In the genomic region with DNA sequence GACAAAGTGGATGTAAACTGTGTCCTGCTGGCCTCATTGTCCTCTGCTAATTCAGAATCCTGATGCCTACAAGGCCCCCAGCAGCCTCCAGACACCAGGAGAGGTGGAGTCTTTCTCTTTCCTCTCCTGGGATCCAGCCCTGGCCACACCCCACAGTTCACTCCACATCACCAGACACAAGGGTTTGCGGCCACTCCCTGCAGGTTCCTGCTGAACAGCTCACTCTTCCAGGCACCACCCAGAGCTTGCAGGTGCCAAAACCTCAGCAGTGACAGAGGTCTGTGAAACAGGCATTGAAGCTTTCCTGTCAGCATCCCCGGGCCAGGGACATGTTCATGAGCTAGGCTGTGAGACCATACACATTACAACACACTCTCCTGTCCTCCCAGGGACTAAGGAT, we compare ENCODE assay signal across 22 cellular contexts. TPM values are rescaled to one million over a fixed set of nuclear protein-coding genes. Genes with fewer than 3 reads are reported as not detected.
DNase-seq lines count a peak whose midpoint lies in the region; ATAC-seq, FAIRE-seq and TF ChIP-seq lines count a peak whose summit lies in the region.
"Had no signal": no experiment of that assay in that cellular context is flagged by ENCODE, and none has a peak within 500 bp of the region (broad histone marks: within the 10 kb centered on the region; RNA-seq: fewer than 3 reads in every experiment).

No MANE protein-coding gene starts in this region.

- H3K9ac ChIP-seq in keratinocyte (ENCODE audit: control insufficient read depth, extremely low read depth, insufficient read depth, low read length), result peak overlapping the region; percentile 64

- H3K4me2 ChIP-seq in keratinocyte (ENCODE audit: control insufficient read depth, extremely low read depth, insufficient read depth, low read depth, low read length), result peak overlapping the region; percentile 46

- peak; percentile 100 for FAIRE-seq in keratinocyte (lab: Jason Lieb, UNC)
- FAIRE-seq: kidney had no signal

- H3K4me3 ChIP-seq in Peyer's patch (no peak overlapping the region), keratinocyte (ENCODE audit: control insufficient read depth in 2 of 3, extremely low read depth in 1 of 3, insufficient read depth in 2 of 3, low read depth in 1 of 3, low read length in 3 of 3) (no peak overlapping the region), transverse colon (no peak overlapping the region)
- no peak overlapping the region for H3K4me3 ChIP-seq in CD8-positive, alpha-beta T cell (ENCODE audit: low read depth, low read length)
- H3K4me3 ChIP-seq: suprapubic skin had no signal

- no peaks in the 10 kb centered on the region for H3K9me1 ChIP-seq in keratinocyte (ENCODE audit: control insufficient read depth, extremely low read depth, insufficient read depth, low read length)

- H3K27me3 Mint-ChIP-seq in CD8-positive, alpha-beta T cell (ENCODE audit: low read depth), result peaks cover 2% of the 10 kb centered on the region

- POLR2A ChIA-PET in CD8-positive, alpha-beta T cell (lab: Charles Lee), result interaction anchor here (0.5 kb wide), 1 partner anchor 28 kb away, joined by 6 read pairs; no protein-coding TSS in a partner anchor

- in situ Hi-C loops in transverse colon (cut with MboI; ENCODE audit: low pct_ligation_motif_present in 1 of 4, low pct_unique_long_range_greater_than_20kb in 1 of 4, low sequenced_read_pairs in 3 of 4), result no loop called here

- H3K27ac Mint-ChIP-seq in CD8-positive, alpha-beta T cell, result no peak overlapping the region
- H3K27ac Mint-ChIP-seq: activated CD4-positive, alpha-beta T cell treated with anti-CD3 and anti-CD28 coated beads for 36 hours; activated naive CD8-positive, alpha-beta T cell treated with anti-CD3 and anti-CD28 coated beads, Interleukin-2, amount 10 ng/mL, durations not matched to agents 7 days and 5 days; brain had no signal

- H3K79me2 ChIP-seq in keratinocyte (ENCODE audit: control insufficient read depth, insufficient read depth, low read length), result no peaks in the 10 kb centered on the region

- CTCF ChIA-PET in CD8-positive, alpha-beta T cell (lab: Charles Lee), result interaction anchor here (2.0 kb wide), 1 partner anchor 63 kb away, joined by 14 read pairs; no protein-coding TSS in a partner anchor

- H3K36me3 Mint-ChIP-seq in CD8-positive, alpha-beta T cell, result no peaks in the 10 kb centered on the region
- H3K36me3 Mint-ChIP-seq: activated naive CD8-positive, alpha-beta T cell treated with anti-CD3 and anti-CD28 coated beads, Interleukin-2, amount 10 ng/mL, durations not matched to agents 7 days and 5 days; brain had no signal

- no peaks in the 10 kb centered on the region for H3K9me3 ChIP-seq in Peyer's patch
- H3K9me3 ChIP-seq in keratinocyte (ENCODE audit: control insufficient read depth, low read depth, low read length), result no peaks in the 10 kb centered on the region
- no peaks in the 10 kb centered on the region for H3K9me3 ChIP-seq in transverse colon
- no peaks in the 10 kb centered on the region for H3K9me3 ChIP-seq in CD8-positive, alpha-beta T cell (ENCODE audit: low read length)
- H3K9me3 ChIP-seq: suprapubic skin had no signal

- TF ChIP-seq CTCF in Peyer's patch (IDR thresholded peaks at IDR 0.05), result no peak
- TF ChIP-seq CTCF in keratinocyte (optimal IDR thresholded peaks at IDR 0.05 in 1 of 3, IDR thresholded peaks at IDR 0.05 in 1 of 3, conservative IDR thresholded peaks at IDR 0.05 in 1 of 3; ENCODE audit: extremely low read depth in 1 of 3, insufficient read depth in 2 of 3, low read length in 3 of 3), result no peak
- TF ChIP-seq CTCF in transverse colon (IDR thresholded peaks at IDR 0.05), result no peak
- TF ChIP-seq CTCF in CD8-positive, alpha-beta T cell (IDR thresholded peaks at IDR 0.05), result no peak

- TF ChIP-seq POLR2A in Peyer's patch (IDR thresholded peaks at IDR 0.05), result no peak
- TF ChIP-seq POLR2A in transverse colon (IDR thresholded peaks at IDR 0.05), result peak; percentile 49

- no peak for TF ChIP-seq EP300 in transverse colon (IDR thresholded peaks at IDR 0.05; ENCODE audit: low read depth)

- 65% methylated on average over 2 of the region's 2 CpGs; no CpG with 5 or more reads in 1 of the 2 donors for WGBS in transverse colon (ENCODE audit: low coverage in 1 of 2), 2 donors

- DNase-seq in HT-29 (ENCODE audit: low spot score) (peak; percentile 40), Peyer's patch (peak in 2 of 3 donors; percentile 76 to 80), keratinocyte (ENCODE audit: low read depth, low spot score) (peak; percentile 86), transverse colon (peak; percentile 89), inferior parietal cortex (ENCODE audit: extremely low spot score) (no peak)
- no peak for DNase-seq in CD8-positive, alpha-beta T cell
- no peak for DNase-seq in activated CD4-positive, alpha-beta T cell treated with anti-CD3 and anti-CD28 coated beads for 48 hours
- DNase-seq: activated CD4-positive, alpha-beta T cell treated with anti-CD3 and anti-CD28 coated beads for 36 hours; activated naive CD8-positive, alpha-beta T cell treated with anti-CD3 and anti-CD28 coated beads, Interleukin-2, amount 10 ng/mL, durations not matched to agents 7 days and 5 days; AML-193; cortex of kidney; GOT3; hippocampal formation; IMR-90; kidney; NCI-H1694 treated with DMSO at 0.1 percent for 48 hours; NCI-H446 had no signal

- H3K36me3 ChIP-seq in Peyer's patch (no peaks in the 10 kb centered on the region), keratinocyte (ENCODE audit: control insufficient read depth in 2 of 2, extremely low read depth in 1 of 2, insufficient read depth in 2 of 2, low read length in 2 of 2) (no peaks in the 10 kb centered on the region), transverse colon (no peaks in the 10 kb centered on the region)
- no peaks in the 10 kb centered on the region for H3K36me3 ChIP-seq in CD8-positive, alpha-beta T cell (ENCODE audit: insufficient read depth, low read length)
- H3K36me3 ChIP-seq: suprapubic skin had no signal

- H3K9me3 Mint-ChIP-seq in CD8-positive, alpha-beta T cell, result no peaks in the 10 kb centered on the region
- H3K9me3 Mint-ChIP-seq: activated naive CD8-positive, alpha-beta T cell treated with anti-CD3 and anti-CD28 coated beads, Interleukin-2, amount 10 ng/mL, durations not matched to agents 7 days and 5 days; neural crest cell had no signal

- H3K27ac ChIP-seq in Peyer's patch, result peak overlapping the region in 1 of 4 donors; percentile 59
- H3K27ac ChIP-seq in keratinocyte (ENCODE audit: control insufficient read depth, insufficient read depth, low read length), result peak overlapping the region; percentile 93
- peak overlapping the region; percentile 71 to 79 (median 74) for H3K27ac ChIP-seq in transverse colon
- H3K27ac ChIP-seq in CD8-positive, alpha-beta T cell (ENCODE audit: low read depth, low read length), result no peak overlapping the region
- H3K27ac ChIP-seq: suprapubic skin had no signal

- H3K4me1 Mint-ChIP-seq in CD8-positive, alpha-beta T cell (ENCODE audit: low read depth), result peaks cover 6% of the 10 kb centered on the region

- H3K4me1 ChIP-seq in Peyer's patch (peaks cover 0 to 22% (median 0%) of the 10 kb centered on the region in 4 donors), keratinocyte (ENCODE audit: control insufficient read depth, extremely low read depth, insufficient read depth, low read length) (peaks cover 62% of the 10 kb centered on the region), transverse colon (peaks cover 5 to 41% (median 19%) of the 10 kb centered on the region in 4 donors)
- peaks cover 5% of the 10 kb centered on the region for H3K4me1 ChIP-seq in CD8-positive, alpha-beta T cell (ENCODE audit: insufficient read depth, low read length)

- intact Hi-C loops in transverse colon (cut with DNase I; ENCODE audit: low total_unique reads), result no loop called here
- intact Hi-C loops in CD8-positive, alpha-beta T cell (cut with DNase I, micrococcal nuclease), result no loop called here

- no peak overlapping the region for H3K4me3 Mint-ChIP-seq in CD8-positive, alpha-beta T cell
- H3K4me3 Mint-ChIP-seq: activated CD4-positive, alpha-beta T cell treated with anti-CD3 and anti-CD28 coated beads for 36 hours; activated naive CD8-positive, alpha-beta T cell treated with anti-CD3 and anti-CD28 coated beads, Interleukin-2, amount 10 ng/mL, durations not matched to agents 7 days and 5 days; brain; neural crest cell had no signal

- no peak overlapping the region for H2AFZ ChIP-seq in keratinocyte (ENCODE audit: control insufficient read depth, low read length)

- ATAC-seq in CD8-positive, alpha-beta T cell, result no peak
- ATAC-seq: activated CD4-positive, alpha-beta T cell treated with anti-CD3 and anti-CD28 coated beads for 36 hours had no signal

- H4K20me1 ChIP-seq in keratinocyte (ENCODE audit: control insufficient read depth, extremely low read depth, insufficient read depth, low read length), result no peaks in the 10 kb centered on the region

- H3K27me3 ChIP-seq in Peyer's patch, result no peaks in the 10 kb centered on the region
- H3K27me3 ChIP-seq in keratinocyte (ENCODE audit: control insufficient read depth, extremely low read depth, insufficient read depth, low read length), result no peaks in the 10 kb centered on the region
- no peaks in the 10 kb centered on the region for H3K27me3 ChIP-seq in transverse colon
- no peaks in the 10 kb centered on the region for H3K27me3 ChIP-seq in CD8-positive, alpha-beta T cell (ENCODE audit: insufficient read depth, low read length)
- H3K27me3 ChIP-seq: suprapubic skin had no signal

- dilution Hi-C loops in keratinocyte (cut with MboI; ENCODE audit: extremely low pct_ligation_motif_present, low sequenced_read_pairs), result no loop called here

RNA-seq across cellular contexts. Expression of gene ATP12A, which starts 11.3 kb away (rescaled TPM):
- not detected in 2 replicates for total RNA-seq in HT-29 (2014; rRNA removed; shearing (Covaris generic))
- total RNA-seq in Peyer's patch (not detected), transverse colon (under 1 TPM in 1 of 4 donors, not detected in 3; 0.14 TPM)
- polyA plus RNA-seq in keratinocyte, result 0.42 to 1.5 TPM (median 0.79 TPM) in 3 replicates
- polyA plus RNA-seq in keratinocyte (2011; ENCODE audit: low read depth), result 41.0 TPM
- 0.29 and 0.74 TPM in 2 replicates for polyA plus RNA-seq in keratinocyte (2011; cell fraction: cytosol; rRNA removed)
- polyA plus RNA-seq in keratinocyte (2011; cell fraction: nucleus; rRNA removed), result 1.9 and 4.7 TPM in 2 replicates
- polyA plus RNA-seq in keratinocyte (2012; ENCODE audit: low replicate concordance), result 1.1 and 57.8 TPM in 2 replicates
- polyA minus RNA-seq in keratinocyte, result 0.69 to 3.6 TPM (median 2.3 TPM) in 3 replicates
- polyA minus RNA-seq in keratinocyte (2011; cell fraction: cytosol; rRNA and poly(A)+ RNA removed), result not detected
- polyA minus RNA-seq in keratinocyte (2011; cell fraction: nucleus; rRNA and poly(A)+ RNA removed), result 3.0 and 5.1 TPM in 2 replicates
- not detected for total RNA-seq in CD8-positive, alpha-beta T cell
- total RNA-seq: activated naive CD8-positive, alpha-beta T cell treated with anti-CD3 and anti-CD28 coated beads, Interleukin-2, amount 10 ng/mL, durations not matched to agents 7 days and 5 days; fibroblast of villous mesenchyme; IMR-90; pulmonary artery endothelial cell had no signal
- polyA plus RNA-seq: IMR-90 had no signal

Comparison
In these comparisons a context has a peak if more than half of its experiments do, and no peak if none do; other contexts are left out.
1. DNase-seq: peak in HT-29 (single experiment), Peyer's patch (2 of 3), keratinocyte (single experiment) and transverse colon (single experiment); none in CD8-positive, alpha-beta T cell (0 of 7), activated CD4-positive, alpha-beta T cell treated with anti-CD3 and anti-CD28 coated beads for 48 hours (single experiment) and inferior parietal cortex (single experiment).